ENCODE assay signal across 23 cellular contexts in the genomic region with DNA sequence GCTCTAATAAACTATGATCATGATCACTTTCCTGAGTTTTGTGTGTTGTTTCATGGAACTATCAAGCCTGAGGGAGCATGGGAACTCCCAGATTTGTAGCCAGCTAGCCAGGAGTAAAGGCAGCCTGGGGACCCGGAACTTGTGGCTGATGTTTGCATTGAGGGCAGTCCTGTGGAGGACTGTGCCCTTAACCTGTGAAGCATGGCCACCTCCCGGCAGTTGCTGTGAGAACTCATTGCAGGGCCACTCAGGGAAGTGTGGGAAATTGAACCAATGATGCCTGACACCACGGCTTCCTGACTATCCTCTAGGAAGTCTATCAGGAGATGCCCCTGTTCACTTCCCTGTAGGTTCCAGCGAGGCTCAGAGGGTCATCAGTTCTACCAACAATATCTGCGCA.
DNase-seq lines count a peak whose midpoint lies in the region; FAIRE-seq and TF ChIP-seq lines count a peak whose summit lies in the region.
"Had no signal": no experiment of that assay in that cellular context is flagged by ENCODE, and none has a peak within 500 bp of the region (broad histone marks: within the 10 kb centered on the region; RNA-seq: fewer than 3 reads in every experiment).

No MANE protein-coding gene starts in this region.

- no peak overlapping the region for H3K9ac ChIP-seq in rectal smooth muscle tissue (ENCODE audit: low read length)
- H3K9ac ChIP-seq in SK-N-SH, result no peak overlapping the region

- no peaks in the 10 kb centered on the region for H4K20me1 ChIP-seq in SK-N-SH (ENCODE audit: insufficient read depth)

- TF ChIP-seq EP300 in SK-N-SH (IDR thresholded peaks at IDR 0.05; ENCODE audit: borderline replicate concordance in 1 of 2, low read depth in 1 of 2, low read length in 1 of 2), result no peak

- TF ChIP-seq CTCF in bronchial epithelial cell (IDR thresholded peaks at IDR 0.05; ENCODE audit: insufficient read depth, low read length, severe bottlenecking) (no peak), SK-N-SH (IDR thresholded peaks at IDR 0.05) (no peak)

- H3K27me3 ChIP-seq in bronchial epithelial cell (ENCODE audit: control insufficient read depth, insufficient read depth, low read length) (no peaks in the 10 kb centered on the region), rectal smooth muscle tissue (ENCODE audit: control insufficient read depth, insufficient read depth, low read length) (peaks cover 3% of the 10 kb centered on the region), SK-N-SH (ENCODE audit: insufficient read depth) (peaks cover 9% of the 10 kb centered on the region; the same call in 1 of the 2 replicates)

- no peaks in the 10 kb centered on the region for H3K9me2 ChIP-seq in SK-N-SH

- TF ChIP-seq RAD21 in SK-N-SH (IDR thresholded peaks at IDR 0.05; ENCODE audit: low read length), result no peak

- POLR2A ChIA-PET in SK-N-SH (lab: Yijun Ruan, JAX), result no interaction called here

- H3K4me1 ChIP-seq in rectal smooth muscle tissue (ENCODE audit: control insufficient read depth, insufficient read depth, low read length) (peaks cover 6% of the 10 kb centered on the region), urinary bladder (ENCODE audit: insufficient read depth) (no peaks in the 10 kb centered on the region), SK-N-SH (ENCODE audit: control insufficient read depth in 1 of 2, insufficient read depth in 2 of 2, low read depth in 1 of 2, low read length in 1 of 2) (no peaks in the 10 kb centered on the region)

- H3F3A ChIP-seq in SK-N-SH (replicated peaks; ENCODE audit: insufficient read depth), result no peaks in the 10 kb centered on the region

- peak; percentile 58 for FAIRE-seq in bronchial epithelial cell (lab: Jason Lieb, UNC)
- FAIRE-seq: GM18507 had no signal

- H2AFZ ChIP-seq in SK-N-SH (ENCODE audit: low read depth), result no peak overlapping the region

- H3K4me3 ChIP-seq in bronchial epithelial cell (ENCODE audit: low read depth, low read length) (no peak overlapping the region), rectal smooth muscle tissue (ENCODE audit: low read length) (no peak overlapping the region), urinary bladder (ENCODE audit: low read depth, low read length) (no peak overlapping the region), SK-N-SH (ENCODE audit: low read depth in 2 of 2, low read length in 1 of 2) (no peak overlapping the region)
- H3K4me3 ChIP-seq: lower lobe of right lung, SK-N-MC had no signal

- CTCF ChIA-PET in SK-N-SH (lab: Yijun Ruan, JAX), result interaction anchor here (0.7 to 1.5 kb wide), 2 partner anchors 19 to 37 kb away, joined by 3 to 7 read pairs; no protein-coding TSS in a partner anchor

- no peaks in the 10 kb centered on the region for H3K9me3 ChIP-seq in SK-N-SH

- no peaks in the 10 kb centered on the region for H3K36me3 ChIP-seq in bronchial epithelial cell (ENCODE audit: control insufficient read depth, insufficient read depth, low read length)
- H3K36me3 ChIP-seq in rectal smooth muscle tissue (ENCODE audit: control insufficient read depth, insufficient read depth, low read length), result no peaks in the 10 kb centered on the region
- no peaks in the 10 kb centered on the region for H3K36me3 ChIP-seq in urinary bladder (ENCODE audit: insufficient read depth)
- no peaks in the 10 kb centered on the region for H3K36me3 ChIP-seq in SK-N-SH (replicated peaks in 1 of 2; ENCODE audit: control insufficient read depth in 1 of 2, insufficient read depth in 2 of 2, low read length in 1 of 2)
- H3K36me3 ChIP-seq: lower lobe of right lung had no signal

- H3K27ac ChIP-seq in rectal smooth muscle tissue (ENCODE audit: low read depth, low read length), result peak overlapping the region; percentile 61
- H3K27ac ChIP-seq in urinary bladder (ENCODE audit: low read depth), result peak overlapping the region; percentile 56
- H3K27ac ChIP-seq in SK-N-SH (ENCODE audit: low read depth in 2 of 2, low read length in 1 of 2), result no peak overlapping the region
- H3K27ac ChIP-seq: lower lobe of right lung, SK-N-MC, VCaP had no signal

- WGBS in urinary bladder, result 88% methylated on average over 5 of the region's 5 CpGs
- 20% methylated on average over 4 of the region's 5 CpGs for WGBS in SK-N-SH (ENCODE audit: low lambda C conversion rate)

- no peak for DNase-seq in bronchial epithelial cell (ENCODE audit: low read depth)
- peak; percentile 58 for DNase-seq in kidney tubule cell (ENCODE audit: low spot score)
- no peak for DNase-seq in NCI-H1930 (lab: John Stamatoyannopoulos, UW)
- DNase-seq in UCSD-AML1 (lab: John Stamatoyannopoulos, UW; ENCODE audit: unreplicated experiment), result no peak
- DNase-seq in SK-N-SH, result no peak
- DNase-seq: activated CD4-positive, alpha-beta T cell treated with anti-CD3 and anti-CD28 coated beads, Interleukin-2, amount 50 U/mL, for 48 hours; activated effector memory CD4-positive, alpha-beta T cell treated with anti-CD3 and anti-CD28 coated beads, Interleukin-2, amount 50 U/mL, for 16 hours; activated naive CD8-positive, alpha-beta T cell treated with anti-CD3 and anti-CD28 coated beads, Interleukin-2, amount 50 U/mL, for 24 hours; DMS53; GDM1; H9; immature natural killer cell; IMR-90; lower lobe of right lung; NCI-H1105 treated with DMSO at 0.1 percent for 48 hours; NCI-H2081 treated with DMSO at 0.1 percent for 48 hours; NCI-H510A; right cardiac atrium had no signal

- no peaks in the 10 kb centered on the region for H3K79me2 ChIP-seq in SK-N-SH (ENCODE audit: insufficient read depth)

- H3K4me2 ChIP-seq in SK-N-SH, result no peak overlapping the region

TF ChIP-seq in SK-N-SH, 30 proteins besides CTCF, POLR2A, EP300 and RAD21:
- TF ChIP-seq NFIC (IDR thresholded peaks at IDR 0.05; ENCODE audit: borderline replicate concordance) (no peak), TAF1 (IDR thresholded peaks at IDR 0.05; ENCODE audit: borderline replicate concordance, low read depth, low read length) (no peak), RXRA (IDR thresholded peaks at IDR 0.05; ENCODE audit: borderline replicate concordance, low read depth) (no peak), POLR2AphosphoS5 (IDR thresholded peaks at IDR 0.05; ENCODE audit: low read depth, low read length) (no peak)
- TF ChIP-seq, protein P1, sequence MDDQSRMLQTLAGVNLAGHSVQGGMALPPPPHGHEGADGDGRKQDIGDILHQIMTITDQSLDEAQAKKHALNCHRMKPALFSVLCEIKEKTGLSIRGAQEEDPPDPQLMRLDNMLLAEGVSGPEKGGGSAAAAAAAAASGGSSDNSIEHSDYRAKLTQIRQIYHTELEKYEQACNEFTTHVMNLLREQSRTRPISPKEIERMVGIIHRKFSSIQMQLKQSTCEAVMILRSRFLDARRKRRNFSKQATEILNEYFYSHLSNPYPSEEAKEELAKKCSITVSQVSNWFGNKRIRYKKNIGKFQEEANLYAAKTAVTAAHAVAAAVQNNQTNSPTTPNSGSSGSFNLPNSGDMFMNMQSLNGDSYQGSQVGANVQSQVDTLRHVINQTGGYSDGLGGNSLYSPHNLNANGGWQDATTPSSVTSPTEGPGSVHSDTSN (IDR thresholded peaks at IDR 0.05), result no peak
- TF ChIP-seq, protein P2, sequence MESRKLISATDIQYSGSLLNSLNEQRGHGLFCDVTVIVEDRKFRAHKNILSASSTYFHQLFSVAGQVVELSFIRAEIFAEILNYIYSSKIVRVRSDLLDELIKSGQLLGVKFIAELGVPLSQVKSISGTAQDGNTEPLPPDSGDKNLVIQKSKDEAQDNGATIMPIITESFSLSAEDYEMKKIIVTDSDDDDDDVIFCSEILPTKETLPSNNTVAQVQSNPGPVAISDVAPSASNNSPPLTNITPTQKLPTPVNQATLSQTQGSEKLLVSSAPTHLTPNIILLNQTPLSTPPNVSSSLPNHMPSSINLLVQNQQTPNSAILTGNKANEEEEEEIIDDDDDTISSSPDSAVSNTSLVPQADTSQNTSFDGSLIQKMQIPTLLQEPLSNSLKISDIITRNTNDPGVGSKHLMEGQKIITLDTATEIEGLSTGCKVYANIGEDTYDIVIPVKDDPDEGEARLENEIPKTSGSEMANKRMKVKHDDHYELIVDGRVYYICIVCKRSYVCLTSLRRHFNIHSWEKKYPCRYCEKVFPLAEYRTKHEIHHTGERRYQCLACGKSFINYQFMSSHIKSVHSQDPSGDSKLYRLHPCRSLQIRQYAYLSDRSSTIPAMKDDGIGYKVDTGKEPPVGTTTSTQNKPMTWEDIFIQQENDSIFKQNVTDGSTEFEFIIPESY (IDR thresholded peaks at IDR 0.05; ENCODE audit: borderline replicate concordance, low read depth), result no peak

Comparison
In these comparisons a context has a peak if more than half of its experiments do, and no peak if none do; other contexts are left out.
1. H3K27ac ChIP-seq: peak in rectal smooth muscle tissue (single experiment) and urinary bladder (single experiment); none in SK-N-SH (0 of 2).